21 cellular contexts compared by ENCODE assay signal in genomic region chr3:46354984-46355383, GRCh38. TPM values are rescaled to one million over a fixed set of nuclear protein-coding genes. Genes with fewer than 3 reads are reported as not detected.
DNase-seq lines count a peak whose midpoint lies in the region; ATAC-seq and TF ChIP-seq lines count a peak whose summit lies in the region.
"Had no signal": no experiment of that assay in that cellular context is flagged by ENCODE, and none has a peak within 500 bp of the region (broad histone marks: within the 10 kb centered on the region; RNA-seq: fewer than 3 reads in every experiment).

No MANE protein-coding gene starts in this region.

- H2AFZ ChIP-seq in hepatocyte, result no peak overlapping the region

- no peaks in the 10 kb centered on the region for H3K79me2 ChIP-seq in hepatocyte

- no peaks in the 10 kb centered on the region for H3K36me3 ChIP-seq in CD8-positive, alpha-beta memory T cell (ENCODE audit: insufficient read depth, low read length)
- H3K36me3 ChIP-seq in lower lobe of right lung (no peaks in the 10 kb centered on the region), hepatocyte (replicated peaks; ENCODE audit: insufficient read depth, low read depth) (no peaks in the 10 kb centered on the region)

- H3K4me1 ChIP-seq in CD8-positive, alpha-beta memory T cell (ENCODE audit: insufficient read depth, low read length), result peaks cover 47% of the 10 kb centered on the region
- H3K4me1 ChIP-seq in lower lobe of right lung (peaks cover 10% of the 10 kb centered on the region), hepatocyte (ENCODE audit: insufficient read depth) (peaks cover 7% of the 10 kb centered on the region)

- CTCF ChIA-PET in CD4-positive, alpha-beta T cell (lab: Charles Lee), result interaction anchor here (1.9 kb wide), 1 partner anchor 14 kb away, joined by 13 read pairs; no protein-coding TSS in a partner anchor
- CTCF ChIA-PET in CD8-positive, alpha-beta memory T cell (lab: Charles Lee), result interaction anchor here (1.2 to 1.6 kb wide), 2 partner anchors 15 to 16 kb away, joined by 3 read pairs; partner anchors contain the start of gene CCR5
- CTCF ChIA-PET in activated CD4-positive, alpha-beta memory T cell treated with anti-CD3 and anti-CD28 coated beads, Interleukin-2, amount 10 ng/mL, durations not matched to agents 7 days and 5 days (lab: Charles Lee), result interaction anchor here (0.9 to 10.8 kb wide), 6 partner anchors 13 to 147 kb away, joined by 3 to 130 read pairs (median 6); partner anchors contain the start of genes CCR1 and CCR5

- no peaks in the 10 kb centered on the region for H4K20me1 ChIP-seq in hepatocyte (ENCODE audit: insufficient read depth, poor library complexity, severe bottlenecking)

- H3K27me3 ChIP-seq in CD4-positive, alpha-beta T cell (ENCODE audit: control insufficient read depth, insufficient read depth, low read length), result no peaks in the 10 kb centered on the region
- no peaks in the 10 kb centered on the region for H3K27me3 ChIP-seq in CD8-positive, alpha-beta memory T cell (ENCODE audit: insufficient read depth, low read length, poor library complexity, severe bottlenecking)
- no peaks in the 10 kb centered on the region for H3K27me3 ChIP-seq in lower lobe of right lung (ENCODE audit: low read depth)
- no peaks in the 10 kb centered on the region for H3K27me3 ChIP-seq in hepatocyte

- no peak for DNase-seq in CD4-positive, alpha-beta T cell
- DNase-seq in CD8-positive, alpha-beta memory T cell, result no peak
- DNase-seq in activated CD4-positive, alpha-beta memory T cell treated with anti-CD3 and anti-CD28 coated beads, Interleukin-2, amount 10 ng/mL, durations not matched to agents 7 days and 5 days, result no peak
- DNase-seq in lower lobe of right lung, result no peak
- no peak for DNase-seq in hepatocyte (ENCODE audit: low spot score)
- no peak for DNase-seq in GM13976 (ENCODE audit: low spot score)
- DNase-seq in anterior cingulate cortex (lab: John Stamatoyannopoulos, UW), result no peak
- DNase-seq: activated CD4-positive, alpha-beta T cell treated with anti-CD3 and anti-CD28 coated beads, Interleukin-2, amount 50 U/mL, for 1 hour; activated T-cell treated with anti-CD3 and anti-CD28 coated beads, Interleukin-2, amount 50 U/mL, for 1 hour; NCI-H1694 treated with DMSO at 0.1 percent for 48 hours; NCI-H2171 treated with DMSO at 0.1 percent for 48 hours; NCI-H526; stimulated activated naive CD4-positive, alpha-beta T cell had no signal

- POLR2A ChIA-PET in CD4-positive, alpha-beta T cell (lab: Charles Lee), result interaction anchor here (0.7 kb wide), 1 partner anchor 362 kb away, joined by 3 read pairs; no protein-coding TSS in a partner anchor
- POLR2A ChIA-PET in CD8-positive, alpha-beta memory T cell (lab: Charles Lee), result no interaction called here
- POLR2A ChIA-PET in activated CD4-positive, alpha-beta memory T cell treated with anti-CD3 and anti-CD28 coated beads, Interleukin-2, amount 10 ng/mL, durations not matched to agents 7 days and 5 days (lab: Charles Lee), result interaction anchor here (0.6 to 10.8 kb wide), 13 partner anchors 12 to 360 kb away, joined by 3 to 414 read pairs (median 8); partner anchors contain the start of genes CCR1 and CCR5

- intact Hi-C loops in CD4-positive, alpha-beta T cell (cut with DNase I, micrococcal nuclease), result no loop called here
- intact Hi-C loops in lower lobe of right lung (cut with DNase I), result no loop called here

- H3K27me3 Mint-ChIP-seq in CD4-positive, alpha-beta T cell, result no peaks in the 10 kb centered on the region
- H3K27me3 Mint-ChIP-seq in CD8-positive, alpha-beta memory T cell, result no peaks in the 10 kb centered on the region
- peaks cover 39% of the 10 kb centered on the region for H3K27me3 Mint-ChIP-seq in activated CD4-positive, alpha-beta memory T cell treated with anti-CD3 and anti-CD28 coated beads, Interleukin-2, amount 10 ng/mL, durations not matched to agents 7 days and 5 days

- no peak for TF ChIP-seq CTCF in CD4-positive, alpha-beta T cell (IDR thresholded peaks at IDR 0.05)
- no peak for TF ChIP-seq CTCF in lower lobe of right lung (IDR thresholded peaks at IDR 0.05)
- TF ChIP-seq CTCF in hepatocyte (IDR thresholded peaks at IDR 0.05; ENCODE audit: poor library complexity), result no peak
- no peak for TF ChIP-seq CTCF in GM13976 (IDR thresholded peaks at IDR 0.05; ENCODE audit: borderline replicate concordance, control extremely low read depth, extremely low read depth, insufficient read depth, missing control alignments)

- no peaks in the 10 kb centered on the region for H3K9me3 Mint-ChIP-seq in CD4-positive, alpha-beta T cell
- H3K9me3 Mint-ChIP-seq in CD8-positive, alpha-beta memory T cell, result no peaks in the 10 kb centered on the region
- no peaks in the 10 kb centered on the region for H3K9me3 Mint-ChIP-seq in activated CD4-positive, alpha-beta memory T cell treated with anti-CD3 and anti-CD28 coated beads, Interleukin-2, amount 10 ng/mL, durations not matched to agents 7 days and 5 days
- H3K9me3 Mint-ChIP-seq: brain had no signal

- H3K4me1 Mint-ChIP-seq in CD4-positive, alpha-beta T cell (ENCODE audit: low read depth), result peaks cover 49% of the 10 kb centered on the region
- peaks cover 75 to 98% (median 96%) of the 10 kb centered on the region in 3 donors for H3K4me1 Mint-ChIP-seq in CD8-positive, alpha-beta memory T cell
- H3K4me1 Mint-ChIP-seq in activated CD4-positive, alpha-beta memory T cell treated with anti-CD3 and anti-CD28 coated beads, Interleukin-2, amount 10 ng/mL, durations not matched to agents 7 days and 5 days, result peaks cover 88% of the 10 kb centered on the region

- H3K9me3 ChIP-seq in CD4-positive, alpha-beta T cell (ENCODE audit: control insufficient read depth, low read length), result no peaks in the 10 kb centered on the region
- H3K9me3 ChIP-seq in CD8-positive, alpha-beta memory T cell (ENCODE audit: low read length), result no peaks in the 10 kb centered on the region
- H3K9me3 ChIP-seq in lower lobe of right lung, result no peaks in the 10 kb centered on the region
- no peaks in the 10 kb centered on the region for H3K9me3 ChIP-seq in hepatocyte (ENCODE audit: low read depth)

- in situ Hi-C loops in GM13976 (cut with MboI; ENCODE audit: low sequenced_read_pairs, unreplicated experiment), result no loop called here

- H3K27ac Mint-ChIP-seq in CD4-positive, alpha-beta T cell, result peak overlapping the region; percentile 11
- H3K27ac Mint-ChIP-seq in CD8-positive, alpha-beta memory T cell, result peak overlapping the region in 7 of 8 donors; percentile 23 to 97 (median 82)
- H3K27ac Mint-ChIP-seq in activated CD4-positive, alpha-beta memory T cell treated with anti-CD3 and anti-CD28 coated beads, Interleukin-2, amount 10 ng/mL, durations not matched to agents 7 days and 5 days, result peak overlapping the region; percentile 86
- H3K27ac Mint-ChIP-seq: brain had no signal

- no peaks in the 10 kb centered on the region for H3K36me3 Mint-ChIP-seq in CD4-positive, alpha-beta T cell (ENCODE audit: low read depth)
- peaks cover 6 to 14% (median 8%) of the 10 kb centered on the region in 3 donors for H3K36me3 Mint-ChIP-seq in CD8-positive, alpha-beta memory T cell
- peaks cover 71% of the 10 kb centered on the region for H3K36me3 Mint-ChIP-seq in activated CD4-positive, alpha-beta memory T cell treated with anti-CD3 and anti-CD28 coated beads, Interleukin-2, amount 10 ng/mL, durations not matched to agents 7 days and 5 days (ENCODE audit: low read depth)
- H3K36me3 Mint-ChIP-seq: brain had no signal

- no peak for ATAC-seq in CD4-positive, alpha-beta T cell (ENCODE audit: poor library complexity)
- ATAC-seq in lower lobe of right lung, result no peak
- ATAC-seq: HCT116 had no signal

- no peak overlapping the region for H3K27ac ChIP-seq in CD4-positive, alpha-beta T cell (ENCODE audit: low read depth, low read length)
- H3K27ac ChIP-seq in CD8-positive, alpha-beta memory T cell (ENCODE audit: low read depth, low read length), result no peak overlapping the region
- H3K27ac ChIP-seq in lower lobe of right lung (peak overlapping the region; percentile 53), hepatocyte (no peak overlapping the region)
- H3K27ac ChIP-seq: KMS-11 had no signal

- peak overlapping the region; percentile 15 for H3K4me3 Mint-ChIP-seq in CD4-positive, alpha-beta T cell
- H3K4me3 Mint-ChIP-seq in CD8-positive, alpha-beta memory T cell, result peak overlapping the region; percentile 59 to 92 (median 87)
- peak overlapping the region; percentile 82 for H3K4me3 Mint-ChIP-seq in activated CD4-positive, alpha-beta memory T cell treated with anti-CD3 and anti-CD28 coated beads, Interleukin-2, amount 10 ng/mL, durations not matched to agents 7 days and 5 days
- H3K4me3 Mint-ChIP-seq: brain had no signal

- peak overlapping the region; percentile 29 for H3K4me3 ChIP-seq in CD8-positive, alpha-beta memory T cell (ENCODE audit: low read length)
- H3K4me3 ChIP-seq in lower lobe of right lung (peak overlapping the region; percentile 38), hepatocyte (no peak overlapping the region)
- H3K4me3 ChIP-seq: smooth muscle cell had no signal

- no peaks in the 10 kb centered on the region for H3K9me2 ChIP-seq in hepatocyte (replicated peaks; ENCODE audit: insufficient read depth)

- no peak overlapping the region for H3K4me2 ChIP-seq in hepatocyte
- H3K4me2 ChIP-seq: KMS-11, smooth muscle cell had no signal

RNA-seq across cellular contexts. Expression of gene CCR2, which starts 1.1 kb away (rescaled TPM):
- total RNA-seq in CD4-positive, alpha-beta T cell, result 1 to 10 TPM in 1 of 2 experiments, under 1 TPM in 1; 0.99 to 1.0 TPM
- under 1 TPM; 0.51 to 0.74 TPM for total RNA-seq in CD8-positive, alpha-beta memory T cell
- polyA plus RNA-seq in CD8-positive, alpha-beta memory T cell, result 59.7 TPM
- total RNA-seq in activated CD4-positive, alpha-beta memory T cell treated with anti-CD3 and anti-CD28 coated beads, Interleukin-2, amount 10 ng/mL, durations not matched to agents 7 days and 5 days, result 100 to 1,000 TPM; 167 to 174 TPM
- total RNA-seq in lower lobe of right lung (15.8 TPM), hepatocyte (0.04 and 0.23 TPM in 2 replicates)
- not detected in 2 replicates for polyA plus RNA-seq in hepatocyte
- total RNA-seq: glomerular endothelial cell, osteoblast, renal cortical epithelial cell, smooth muscle cell had no signal
- polyA plus RNA-seq: fibroblast of lung, smooth muscle cell had no signal

RNA-seq across cellular contexts. Expression of gene CCR5, which starts 15.8 kb away (rescaled TPM):
- total RNA-seq in CD4-positive, alpha-beta T cell, result 1 to 10 TPM; 1.1 to 1.4 TPM
- 1 to 10 TPM; 2.6 to 3.4 TPM for total RNA-seq in CD8-positive, alpha-beta memory T cell
- 29.2 TPM for polyA plus RNA-seq in CD8-positive, alpha-beta memory T cell
- 10 to 100 TPM; 80.2 to 85.3 TPM for total RNA-seq in activated CD4-positive, alpha-beta memory T cell treated with anti-CD3 and anti-CD28 coated beads, Interleukin-2, amount 10 ng/mL, durations not matched to agents 7 days and 5 days
- total RNA-seq in lower lobe of right lung, result 5.3 TPM
- 0.07 TPM in 1 of 2 replicates, not detected in the other for total RNA-seq in hepatocyte
- polyA plus RNA-seq in hepatocyte, result not detected in 2 replicates
- total RNA-seq: glomerular endothelial cell, osteoblast, renal cortical epithelial cell, smooth muscle cell had no signal
- polyA plus RNA-seq: smooth muscle cell had no signal

RNA-seq across cellular contexts. Expression of gene CCRL2, which starts 52.1 kb away (rescaled TPM):
- total RNA-seq in CD4-positive, alpha-beta T cell, result 1 to 10 TPM; 4.3 to 4.5 TPM
- 1 to 10 TPM; 2.7 to 3.0 TPM for total RNA-seq in CD8-positive, alpha-beta memory T cell
- polyA plus RNA-seq in CD8-positive, alpha-beta memory T cell, result 2.3 TPM
- total RNA-seq in activated CD4-positive, alpha-beta memory T cell treated with anti-CD3 and anti-CD28 coated beads, Interleukin-2, amount 10 ng/mL, durations not matched to agents 7 days and 5 days, result 1 to 10 TPM; 5.4 to 6.2 TPM
- total RNA-seq in lower lobe of right lung, result 23.5 TPM
- total RNA-seq in hepatocyte, result 1.5 and 3.1 TPM in 2 replicates
- 1.6 and 4.0 TPM in 2 replicates for polyA plus RNA-seq in hepatocyte
- total RNA-seq: renal cortical epithelial cell, smooth muscle cell had no signal
- polyA plus RNA-seq: smooth muscle cell had no signal

Comparison
In these comparisons a context has a peak if more than half of its experiments do, and no peak if none do; other contexts are left out.
1. H3K27ac Mint-ChIP-seq: peak in every context shown above with its lines; median percentile 86 in activated CD4-positive, alpha-beta memory T cell treated with anti-CD3 and anti-CD28 coated beads, Interleukin-2, amount 10 ng/mL, durations not matched to agents 7 days and 5 days; 82 in CD8-positive, alpha-beta memory T cell; 11 in CD4-positive, alpha-beta T cell.
2. H3K4me3 Mint-ChIP-seq: peak in every context shown above with its lines; median percentile 87 in CD8-positive, alpha-beta memory T cell; 82 in activated CD4-positive, alpha-beta memory T cell treated with anti-CD3 and anti-CD28 coated beads, Interleukin-2, amount 10 ng/mL, durations not matched to agents 7 days and 5 days; 15 in CD4-positive, alpha-beta T cell.
3. RNA of gene CCR2, which starts 1.1 kb away (total RNA-seq): 167 to 174 TPM in activated CD4-positive, alpha-beta memory T cell treated with anti-CD3 and anti-CD28 coated beads, Interleukin-2, amount 10 ng/mL, durations not matched to agents 7 days and 5 days; 15.8 TPM in lower lobe of right lung (single experiment), 0.99 to 1.0 TPM in CD4-positive, alpha-beta T cell, 0.51 to 0.74 TPM in CD8-positive, alpha-beta memory T cell and 0.04 to 0.23 TPM in hepatocyte; every median in the first group is over 10 times any median in the second.
4. RNA of gene CCR5, which starts 15.8 kb away (total RNA-seq): 80.2 to 85.3 TPM in activated CD4-positive, alpha-beta memory T cell treated with anti-CD3 and anti-CD28 coated beads, Interleukin-2, amount 10 ng/mL, durations not matched to agents 7 days and 5 days; 5.3 TPM in lower lobe of right lung (single experiment), 2.6 to 3.4 TPM in CD8-positive, alpha-beta memory T cell, 1.1 to 1.4 TPM in CD4-positive, alpha-beta T cell and 0.07 TPM in hepatocyte; every median in the first group is over 10 times any median in the second.